In the genomic region with DNA sequence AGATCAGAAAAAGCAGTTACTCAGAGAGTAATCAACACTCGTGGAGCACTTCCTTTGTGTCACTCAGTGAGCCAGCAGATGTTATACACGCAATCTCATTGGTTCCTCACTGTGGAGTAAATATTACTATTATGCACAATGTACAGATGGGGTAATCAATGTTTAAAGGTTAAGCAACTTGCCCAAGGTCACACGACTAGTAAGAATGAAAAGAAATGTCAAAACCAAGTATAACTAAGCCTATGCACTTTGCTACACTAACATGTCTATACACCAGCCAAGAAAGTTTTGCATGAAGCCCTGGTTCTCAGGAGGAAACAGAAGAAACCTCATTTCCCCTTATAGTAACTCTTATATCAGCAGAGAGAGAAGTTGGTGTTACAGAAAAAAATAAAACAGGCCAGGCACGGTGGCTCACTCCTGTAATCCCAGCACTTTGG, we compare ENCODE assay signal across 10 cellular contexts. TPM values are rescaled to one million over a fixed set of nuclear protein-coding genes. Genes with fewer than 3 reads are reported as not detected.
DNase-seq lines count a peak whose midpoint lies in the region; ATAC-seq and TF ChIP-seq lines count a peak whose summit lies in the region.
"Had no signal": no experiment of that assay in that cellular context is flagged by ENCODE, and none has a peak within 500 bp of the region (broad histone marks: within the 10 kb centered on the region; RNA-seq: fewer than 3 reads in every experiment).

No MANE protein-coding gene starts in this region.

- H3F3A ChIP-seq in GM23338 (replicated peaks; ENCODE audit: low read depth), result peaks cover 11% of the 10 kb centered on the region; the same call in 1 of the 2 replicates

- no peak for DNase-seq in activated CD4-positive, CD25-positive, alpha-beta regulatory T cell (lab: John Stamatoyannopoulos, UW)
- DNase-seq in SKM-1 treated with dmso at 0.1 percent for 144 hours (lab: John Stamatoyannopoulos, UW; ENCODE audit: unreplicated experiment) (peak; percentile 51), spleen (no peak), GM23338 (ENCODE audit: low spot score) (no peak), NCI-H2081 (lab: John Stamatoyannopoulos, UW) (no peak)
- no peak for DNase-seq in stimulated activated CD4-positive, alpha-beta T cell treated with anti-CD3 and anti-CD28 coated beads, Interleukin-4, amount 100 ng/mL, for 24 hours
- DNase-seq: NCI-H345 had no signal

- peaks cover 0 to 81% (median 21%) of the 10 kb centered on the region in 6 donors for H3K36me3 ChIP-seq in spleen
- peaks cover 52% of the 10 kb centered on the region for H3K36me3 ChIP-seq in GM23338 (ENCODE audit: insufficient read depth)

- H3K9me2 ChIP-seq in GM23338 (ENCODE audit: insufficient read depth), result no peaks in the 10 kb centered on the region

- H3K4me1 ChIP-seq in spleen (peaks cover 10 to 62% (median 54%) of the 10 kb centered on the region in 6 donors), GM23338 (ENCODE audit: insufficient read depth) (peaks cover 9% of the 10 kb centered on the region; the same call in 1 of the 2 replicates)

- intact Hi-C loops in spleen (cut with DNase I; ENCODE audit: low total_unique reads), result no loop called here

- H3K4me3 ChIP-seq in spleen (peak overlapping the region in 1 of 8 donors; percentile 32), GM23338 (no peak overlapping the region)

- peaks cover 30% of the 10 kb centered on the region for H3K79me2 ChIP-seq in GM23338 (replicated peaks; ENCODE audit: insufficient read depth)

- H4K20me1 ChIP-seq in GM23338 (replicated peaks; ENCODE audit: insufficient read depth), result peaks cover 20% of the 10 kb centered on the region

- no peak for TF ChIP-seq CTCF in spleen (IDR thresholded peaks at IDR 0.05 in 8 of 11, conservative IDR thresholded peaks at IDR 0.05 in 3 of 11)
- no peak for TF ChIP-seq CTCF in GM23338 (conservative IDR thresholded peaks at IDR 0.05; ENCODE audit: low read depth in 2 of 2)

- peak; percentile 39 to 50 for ATAC-seq in activated CD4-positive, CD25-positive, alpha-beta regulatory T cell treated with anti-CD3 and anti-CD28 coated beads, Interleukin-2, amount 50 U/mL, for 24 hours
- peak; percentile 44 for ATAC-seq in HG02981 (IDR thresholded peaks at IDR 0.05; ENCODE audit: unreplicated experiment)
- no peak for ATAC-seq in GM23338

- H3K9me3 Mint-ChIP-seq in GM23338, result no peaks in the 10 kb centered on the region

- H2AFZ ChIP-seq in GM23338, result no peak overlapping the region

- H3K27ac Mint-ChIP-seq in GM23338, result no peak overlapping the region

- TF ChIP-seq POLR2A in spleen (IDR thresholded peaks at IDR 0.05), result no peak

- no peaks in the 10 kb centered on the region for H3K9me3 ChIP-seq in spleen

- H3K27me3 Mint-ChIP-seq in GM23338 (ENCODE audit: insufficient read depth, low read depth, poor library complexity), result peaks cover 9% of the 10 kb centered on the region

- H3K4me2 ChIP-seq in GM23338, result no peak overlapping the region

- whole genome bisulfite sequencing in spleen, 5 donors, result 15 to 34% (median 23%) methylated on average over 4 of the region's 4 CpGs

- H3K27me3 ChIP-seq in spleen (replicated peaks in 1 of 7), result no peaks in the 10 kb centered on the region
- no peaks in the 10 kb centered on the region for H3K27me3 ChIP-seq in GM23338 (ENCODE audit: insufficient read depth)

- peaks cover 8% of the 10 kb centered on the region for H3K4me1 Mint-ChIP-seq in GM23338

- no peak overlapping the region for H3K4me3 Mint-ChIP-seq in GM23338

- H3K36me3 Mint-ChIP-seq in GM23338 (ENCODE audit: low read depth), result peaks cover 87% of the 10 kb centered on the region

- H3K27ac ChIP-seq in spleen (peak overlapping the region in 7 of 8 donors; percentile 68 to 87 (median 84)), GM23338 (ENCODE audit: low read depth) (no peak overlapping the region)
- H3K27ac ChIP-seq: 22Rv1 had no signal

TF ChIP-seq in GM23338, 12 proteins besides CTCF, POLR2A, EP300 and RAD21 (continues in another document):
- TF ChIP-seq POLR2AphosphoS5 (IDR thresholded peaks at IDR 0.05; ENCODE audit: low read depth), result no peak
- TF ChIP-seq, protein P1, sequence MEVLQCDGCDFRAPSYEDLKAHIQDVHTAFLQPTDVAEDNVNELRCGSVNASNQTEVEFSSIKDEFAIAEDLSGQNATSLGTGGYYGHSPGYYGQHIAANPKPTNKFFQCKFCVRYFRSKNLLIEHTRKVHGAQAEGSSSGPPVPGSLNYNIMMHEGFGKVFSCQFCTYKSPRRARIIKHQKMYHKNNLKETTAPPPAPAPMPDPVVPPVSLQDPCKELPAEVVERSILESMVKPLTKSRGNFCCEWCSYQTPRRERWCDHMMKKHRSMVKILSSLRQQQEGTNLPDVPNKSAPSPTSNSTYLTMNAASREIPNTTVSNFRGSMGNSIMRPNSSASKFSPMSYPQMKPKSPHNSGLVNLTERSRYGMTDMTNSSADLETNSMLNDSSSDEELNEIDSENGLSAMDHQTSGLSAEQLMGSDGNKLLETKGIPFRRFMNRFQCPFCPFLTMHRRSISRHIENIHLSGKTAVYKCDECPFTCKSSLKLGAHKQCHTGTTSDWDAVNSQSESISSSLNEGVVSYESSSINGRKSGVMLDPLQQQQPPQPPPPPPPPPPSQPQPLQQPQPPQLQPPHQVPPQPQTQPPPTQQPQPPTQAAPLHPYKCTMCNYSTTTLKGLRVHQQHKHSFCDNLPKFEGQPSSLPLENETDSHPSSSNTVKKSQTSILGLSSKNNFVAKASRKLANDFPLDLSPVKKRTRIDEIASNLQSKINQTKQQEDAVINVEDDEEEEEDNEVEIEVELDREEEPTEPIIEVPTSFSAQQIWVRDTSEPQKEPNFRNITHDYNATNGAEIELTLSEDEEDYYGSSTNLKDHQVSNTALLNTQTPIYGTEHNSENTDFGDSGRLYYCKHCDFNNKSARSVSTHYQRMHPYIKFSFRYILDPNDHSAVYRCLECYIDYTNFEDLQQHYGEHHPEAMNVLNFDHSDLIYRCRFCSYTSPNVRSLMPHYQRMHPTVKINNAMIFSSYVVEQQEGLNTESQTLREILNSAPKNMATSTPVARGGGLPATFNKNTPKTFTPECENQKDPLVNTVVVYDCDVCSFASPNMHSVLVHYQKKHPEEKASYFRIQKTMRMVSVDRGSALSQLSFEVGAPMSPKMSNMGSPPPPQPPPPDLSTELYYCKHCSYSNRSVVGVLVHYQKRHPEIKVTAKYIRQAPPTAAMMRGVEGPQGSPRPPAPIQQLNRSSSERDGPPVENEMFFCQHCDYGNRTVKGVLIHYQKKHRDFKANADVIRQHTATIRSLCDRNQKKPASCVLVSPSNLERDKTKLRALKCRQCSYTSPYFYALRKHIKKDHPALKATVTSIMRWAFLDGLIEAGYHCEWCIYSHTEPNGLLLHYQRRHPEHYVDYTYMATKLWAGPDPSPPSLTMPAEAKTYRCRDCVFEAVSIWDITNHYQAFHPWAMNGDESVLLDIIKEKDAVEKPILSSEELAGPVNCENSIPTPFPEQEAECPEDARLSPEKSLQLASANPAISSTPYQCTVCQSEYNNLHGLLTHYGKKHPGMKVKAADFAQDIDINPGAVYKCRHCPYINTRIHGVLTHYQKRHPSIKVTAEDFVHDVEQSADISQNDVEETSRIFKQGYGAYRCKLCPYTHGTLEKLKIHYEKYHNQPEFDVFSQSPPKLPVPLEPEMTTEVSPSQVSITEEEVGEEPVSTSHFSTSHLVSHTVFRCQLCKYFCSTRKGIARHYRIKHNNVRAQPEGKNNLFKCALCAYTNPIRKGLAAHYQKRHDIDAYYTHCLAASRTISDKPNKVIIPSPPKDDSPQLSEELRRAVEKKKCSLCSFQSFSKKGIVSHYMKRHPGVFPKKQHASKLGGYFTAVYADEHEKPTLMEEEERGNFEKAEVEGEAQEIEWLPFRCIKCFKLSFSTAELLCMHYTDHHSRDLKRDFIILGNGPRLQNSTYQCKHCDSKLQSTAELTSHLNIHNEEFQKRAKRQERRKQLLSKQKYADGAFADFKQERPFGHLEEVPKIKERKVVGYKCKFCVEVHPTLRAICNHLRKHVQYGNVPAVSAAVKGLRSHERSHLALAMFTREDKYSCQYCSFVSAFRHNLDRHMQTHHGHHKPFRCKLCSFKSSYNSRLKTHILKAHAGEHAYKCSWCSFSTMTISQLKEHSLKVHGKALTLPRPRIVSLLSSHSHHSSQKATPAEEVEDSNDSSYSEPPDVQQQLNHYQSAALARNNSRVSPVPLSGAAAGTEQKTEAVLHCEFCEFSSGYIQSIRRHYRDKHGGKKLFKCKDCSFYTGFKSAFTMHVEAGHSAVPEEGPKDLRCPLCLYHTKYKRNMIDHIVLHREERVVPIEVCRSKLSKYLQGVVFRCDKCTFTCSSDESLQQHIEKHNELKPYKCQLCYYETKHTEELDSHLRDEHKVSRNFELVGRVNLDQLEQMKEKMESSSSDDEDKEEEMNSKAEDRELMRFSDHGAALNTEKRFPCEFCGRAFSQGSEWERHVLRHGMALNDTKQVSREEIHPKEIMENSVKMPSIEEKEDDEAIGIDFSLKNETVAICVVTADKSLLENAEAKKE (CRISPR knock-in tag; IDR thresholded peaks at IDR 0.05), result no peak
- no peak for TF ChIP-seq CREB1 (CRISPR knock-in tag; IDR thresholded peaks at IDR 0.05; ENCODE audit: low read depth)
- TF ChIP-seq ZNF331 (CRISPR knock-in tag; IDR thresholded peaks at IDR 0.05; ENCODE audit: low read depth), result no peak
- no peak for TF ChIP-seq STAT1 (IDR thresholded peaks at IDR 0.05; ENCODE audit: unreplicated experiment)

RNA-seq across cellular contexts. Expression of gene METTL21A, which starts 5.4 kb away (rescaled TPM):
- total RNA-seq in spleen, result 10 to 100 TPM; 18.8 to 43.6 (median 24.1) TPM
- polyA plus RNA-seq in spleen (10 to 100 TPM; 22.5 to 34.6 (median 27.4) TPM), GM23338 (2016; fragmentation: Nextera tagmentation; extraction: Ambion mirVana) (106 and 118 TPM in 2 replicates)
- total RNA-seq in GM23338 (2014; rRNA removed; shearing (Covaris generic)), result 86.0 and 92.8 TPM in 2 replicates
